Comparison of ENCODE assay signal across 9 cellular contexts in genomic region chrX:78886550-78886949, GRCh38. TPM values are rescaled to one million over a fixed set of nuclear protein-coding genes. Genes with fewer than 3 reads are reported as not detected.
DNase-seq lines count a peak whose midpoint lies in the region; ATAC-seq, FAIRE-seq and TF ChIP-seq lines count a peak whose summit lies in the region.
"Had no signal": no experiment of that assay in that cellular context is flagged by ENCODE, and none has a peak within 500 bp of the region (broad histone marks: within the 10 kb centered on the region; RNA-seq: fewer than 3 reads in every experiment).

No MANE protein-coding gene starts in this region.

- no peaks in the 10 kb centered on the region for H4K20me1 ChIP-seq in neural cell (ENCODE audit: insufficient read depth)

- H3K79me2 ChIP-seq in neural cell (replicated peaks; ENCODE audit: insufficient read depth, low read length): no peaks in the 10 kb centered on the region

- H3K27ac Mint-ChIP-seq in activated CD4-positive, alpha-beta T cell treated with anti-CD3 and anti-CD28 coated beads, Interleukin-2, amount 10 ng/mL, durations not matched to agents 24 days and 14 days: no peak overlapping the region
- H3K27ac Mint-ChIP-seq: IgD-negative memory B cell had no signal

- no peaks in the 10 kb centered on the region for H3K36me3 ChIP-seq in neural cell (ENCODE audit: insufficient read depth, low read length)

- H3K4me1 Mint-ChIP-seq in activated CD4-positive, alpha-beta T cell treated with anti-CD3 and anti-CD28 coated beads, Interleukin-2, amount 10 ng/mL, durations not matched to agents 24 days and 14 days: peaks cover 7% of the 10 kb centered on the region

- no peaks in the 10 kb centered on the region for H3K9me3 Mint-ChIP-seq in activated CD4-positive, alpha-beta T cell treated with anti-CD3 and anti-CD28 coated beads, Interleukin-2, amount 10 ng/mL, durations not matched to agents 24 days and 14 days

- TF ChIP-seq RAD21 in neural cell (conservative IDR thresholded peaks at IDR 0.05): peak; percentile 48

- TF ChIP-seq CTCF in astrocyte of the spinal cord (IDR thresholded peaks at IDR 0.05; ENCODE audit: low read depth, low read length) (peak; percentile 27), neural cell (IDR thresholded peaks at IDR 0.05; ENCODE audit: poor library complexity, severe bottlenecking) (peak; percentile 56)

- no peak for TF ChIP-seq EP300 in neural cell (conservative IDR thresholded peaks at IDR 0.05; ENCODE audit: poor library complexity, severe bottlenecking)

- peak; percentile 4 for DNase-seq in ELR (ENCODE audit: low read depth)
- DNase-seq in astrocyte of the spinal cord (ENCODE audit: low read depth, low spot score): peak; percentile 5
- DNase-seq in islet precursor cell: no peak
- DNase-seq in H54 (ENCODE audit: insufficient read length, low spot score): no peak
- no peak for DNase-seq in activated CD4-positive, CD25-positive, alpha-beta regulatory T cell treated with anti-CD3 and anti-CD28 coated beads, Interleukin-2, amount 50 U/mL, for 72 hours
- no peak for DNase-seq in activated CD4-positive, alpha-beta T cell treated with anti-CD3 and anti-CD28 coated beads, Interleukin-2, amount 10 ng/mL, durations not matched to agents 24 days and 14 days

- no peak overlapping the region for H3K4me2 ChIP-seq in neural cell (ENCODE audit: low read length)

- no peak overlapping the region for H3K9ac ChIP-seq in neural cell (ENCODE audit: low read length)

- no peaks in the 10 kb centered on the region for H3F3A ChIP-seq in neural cell (ENCODE audit: insufficient read depth, low read length, poor library complexity, severe bottlenecking)

- no peak for FAIRE-seq in H54 (lab: Jason Lieb, UNC)

- no peaks in the 10 kb centered on the region for H3K9me3 ChIP-seq in neural cell (ENCODE audit: low read length)

- no peaks in the 10 kb centered on the region for H3K36me3 Mint-ChIP-seq in activated CD4-positive, alpha-beta T cell treated with anti-CD3 and anti-CD28 coated beads, Interleukin-2, amount 10 ng/mL, durations not matched to agents 24 days and 14 days (ENCODE audit: low read depth)
- H3K36me3 Mint-ChIP-seq: IgD-negative memory B cell had no signal

- H3K4me3 Mint-ChIP-seq in activated CD4-positive, alpha-beta T cell treated with anti-CD3 and anti-CD28 coated beads, Interleukin-2, amount 10 ng/mL, durations not matched to agents 24 days and 14 days: no peak overlapping the region
- H3K4me3 Mint-ChIP-seq: IgD-negative memory B cell had no signal

- in situ Hi-C loops in astrocyte of the spinal cord (cut with HindIII; ENCODE audit: low sequenced_read_pairs): no loop called here

- TF ChIP-seq POLR2A in H54 (IDR thresholded peaks at IDR 0.05; ENCODE audit: low read depth, low read length): no peak

- H3K27ac ChIP-seq in neural cell (ENCODE audit: low read length): no peak overlapping the region

- H2AFZ ChIP-seq in neural cell (ENCODE audit: low read depth, low read length): no peak overlapping the region

- H3K27me3 Mint-ChIP-seq in activated CD4-positive, alpha-beta T cell treated with anti-CD3 and anti-CD28 coated beads, Interleukin-2, amount 10 ng/mL, durations not matched to agents 24 days and 14 days: no peaks in the 10 kb centered on the region

- H3K27me3 ChIP-seq in neural cell (ENCODE audit: insufficient read depth, low read depth, low read length): no peaks in the 10 kb centered on the region

- peak; percentile 49 for ATAC-seq in HG02885 (IDR thresholded peaks at IDR 0.05; ENCODE audit: poor library complexity, unreplicated experiment)

- H3K9me2 ChIP-seq in neural cell (ENCODE audit: insufficient read depth, low read length): no peaks in the 10 kb centered on the region

- intact Hi-C loops in activated CD4-positive, alpha-beta T cell treated with anti-CD3 and anti-CD28 coated beads, Interleukin-2, amount 10 ng/mL, durations not matched to agents 24 days and 14 days (cut with micrococcal nuclease): loop anchor here (2.0 kb wide), 1 partner anchor 332 kb away; no protein-coding TSS in a partner anchor

- H3K4me3 ChIP-seq in astrocyte of the spinal cord (ENCODE audit: low read depth, low read length) (no peak overlapping the region), neural cell (ENCODE audit: low read length) (no peak overlapping the region)

TF ChIP-seq in neural cell, 6 proteins besides CTCF, POLR2A, EP300 and RAD21:
- TF ChIP-seq SMC3 (conservative IDR thresholded peaks at IDR 0.05; ENCODE audit: poor library complexity): peak; percentile 67
- no peak for TF ChIP-seq REST (IDR thresholded peaks at IDR 0.05; ENCODE audit: borderline replicate concordance)
TF ChIP-seq in neural cell: peak in this region for 1.

RNA-seq across cellular contexts. Expression of gene P2RY10, which starts 58.6 kb away (rescaled TPM):
- polyA plus RNA-seq in neural cell: not detected in 2 replicates
- not detected in 2 replicates for polyA minus RNA-seq in neural cell
- total RNA-seq in activated CD4-positive, alpha-beta T cell treated with anti-CD3 and anti-CD28 coated beads, Interleukin-2, amount 10 ng/mL, durations not matched to agents 24 days and 14 days: 34.1 and 38.8 TPM in 2 replicates

Comparison
In these comparisons a context has a peak if more than half of its experiments do, and no peak if none do; other contexts are left out.
1. DNase-seq: peak in ELR (single experiment) and astrocyte of the spinal cord (single experiment); none in islet precursor cell (single experiment), H54 (single experiment), activated CD4-positive, CD25-positive, alpha-beta regulatory T cell treated with anti-CD3 and anti-CD28 coated beads, Interleukin-2, amount 50 U/mL, for 72 hours (single experiment) and activated CD4-positive, alpha-beta T cell treated with anti-CD3 and anti-CD28 coated beads, Interleukin-2, amount 10 ng/mL, durations not matched to agents 24 days and 14 days (single experiment).